In genomic region chr14:105411017-105411941, GRCh38 we compare ENCODE assay signal across 8 cellular contexts. TPM values are rescaled to one million over a fixed set of nuclear protein-coding genes. Genes with fewer than 3 reads are reported as not detected.
A peak's percentile ranks its signal among the peaks of the same experiment; 100 is the strongest.
DNase-seq lines count a peak whose midpoint lies in the region; ATAC-seq and TF ChIP-seq lines count a peak whose summit lies in the region.

No MANE protein-coding gene starts in this region.

- H3K27me3 ChIP-seq in Caco-2 (replicated peaks; ENCODE audit: control insufficient read depth, insufficient read depth, low read length) = no peaks in the 10 kb centered on the region
- H3K27me3 ChIP-seq in left ventricle myocardium inferior (ENCODE audit: low read depth) = peaks cover 32% of the 10 kb centered on the region

- H3K27ac Mint-ChIP-seq in Caco-2 (ENCODE audit: unreplicated experiment) = no peak overlapping the region
- H3K27ac Mint-ChIP-seq in activated naive CD4-positive, alpha-beta T cell treated with anti-CD3 and anti-CD28 coated beads, Interleukin-2, amount 50 U/mL, for 72 hours = no peak overlapping the region

- H3K27me3 Mint-ChIP-seq in Caco-2 (ENCODE audit: insufficient read depth, unreplicated experiment) = peaks cover 10% of the 10 kb centered on the region

- H3K4me1 ChIP-seq in Caco-2 (peaks cover 5% of the 10 kb centered on the region; the same call in 1 of the 2 replicates), left ventricle myocardium inferior (peaks cover 41% of the 10 kb centered on the region)

- TF ChIP-seq CTCF in Caco-2 (IDR thresholded peaks at IDR 0.05; ENCODE audit: insufficient read depth in 1 of 2, low read depth in 1 of 2, low read length in 1 of 2, severe bottlenecking in 1 of 2, unreplicated experiment in 1 of 2) (no peak), left ventricle myocardium inferior (IDR thresholded peaks at IDR 0.05; ENCODE audit: borderline replicate concordance) (no peak)

- BruUV-seq in Caco-2 (replicated peaks; lab: Mats Ljungman, UMichigan) = no TSS peak

- H3K9me3 ChIP-seq in Caco-2 (no peaks in the 10 kb centered on the region), left ventricle myocardium inferior (replicated peaks) (no peaks in the 10 kb centered on the region)

- intact Hi-C loops in Caco-2 (cut with micrococcal nuclease; ENCODE audit: unreplicated experiment) (no loop called here), left ventricle myocardium inferior (cut with micrococcal nuclease) (no loop called here)

- H3K27ac ChIP-seq in left ventricle myocardium inferior (replicated peaks) = no peak overlapping the region

- H3K36me3 ChIP-seq in Caco-2 (ENCODE audit: control insufficient read depth, insufficient read depth, low read length) (no peaks in the 10 kb centered on the region), left ventricle myocardium inferior (no peaks in the 10 kb centered on the region)

- H3K4me3 ChIP-seq in Caco-2 (ENCODE audit: low read depth, low read length) = peak overlapping the region; percentile 23
- peak overlapping the region; percentile 60 for H3K4me3 ChIP-seq in left ventricle myocardium inferior
- peak overlapping the region; percentile 43 for H3K4me3 ChIP-seq in skeletal muscle cell (ENCODE audit: low read depth, low read length)

- peak; percentile 62 to 66 for ATAC-seq in activated naive CD4-positive, alpha-beta T cell treated with anti-CD3 and anti-CD28 coated beads, Interleukin-2, amount 50 U/mL, for 72 hours
- ATAC-seq in GM18873 (IDR thresholded peaks at IDR 0.05; ENCODE audit: low FRiP score, unreplicated experiment) (no peak), HG02763 (IDR thresholded peaks at IDR 0.05; ENCODE audit: unreplicated experiment) (no peak), HG03521 (IDR thresholded peaks at IDR 0.05; ENCODE audit: unreplicated experiment) (no peak)

- no peaks in the 10 kb centered on the region for H3K36me3 Mint-ChIP-seq in Caco-2 (ENCODE audit: insufficient read depth, unreplicated experiment)
- H3K36me3 Mint-ChIP-seq in activated naive CD4-positive, alpha-beta T cell treated with anti-CD3 and anti-CD28 coated beads, Interleukin-2, amount 50 U/mL, for 72 hours = no peaks in the 10 kb centered on the region

- no peaks in the 10 kb centered on the region for H3K9me3 Mint-ChIP-seq in Caco-2 (ENCODE audit: unreplicated experiment)
- no peaks in the 10 kb centered on the region for H3K9me3 Mint-ChIP-seq in activated naive CD4-positive, alpha-beta T cell treated with anti-CD3 and anti-CD28 coated beads, Interleukin-2, amount 50 U/mL, for 72 hours

- no peak for TF ChIP-seq RAD21 in Ishikawa (IDR thresholded peaks at IDR 0.05; ENCODE audit: low read depth)

- no peaks in the 10 kb centered on the region for H3K4me1 Mint-ChIP-seq in Caco-2 (ENCODE audit: low read depth, unreplicated experiment)

- TF ChIP-seq EP300 in Ishikawa (IDR thresholded peaks at IDR 0.05; ENCODE audit: borderline replicate concordance) = 0 out of 2 replicates have a peak, but pooled peaks have one; percentile 21

- CTCF ChIA-PET in Caco-2 (lab: Charles Lee) = interaction anchor here (1.0 to 1.6 kb wide), 2 partner anchors 41 to 78 kb away, joined by 3 to 4 read pairs; no protein-coding TSS in a partner anchor

- POLR2A ChIA-PET in Caco-2 (lab: Charles Lee) = interaction anchor here (1.3 kb wide), 1 partner anchor 12 kb away, joined by 4 read pairs; no protein-coding TSS in a partner anchor

- DNase-seq in Caco-2 (peak in 1 of 2 experiments; percentile 65), left ventricle myocardium inferior (peak; percentile 38), skeletal muscle cell (ENCODE audit: low read depth) (no peak)
- no peak for DNase-seq in activated naive CD4-positive, alpha-beta T cell treated with anti-CD3 and anti-CD28 coated beads, Interleukin-2, amount 50 U/mL, for 72 hours (ENCODE audit: low spot score in 2 of 2)

- peak overlapping the region; percentile 61 for H3K4me3 Mint-ChIP-seq in Caco-2 (ENCODE audit: unreplicated experiment)

TF ChIP-seq in Ishikawa, 13 proteins besides CTCF, POLR2A, EP300 and RAD21:
- TF ChIP-seq REST (IDR thresholded peaks at IDR 0.05; ENCODE audit: low read depth) = peak; percentile 36; the same call in 1 of the 2 replicates
- TF ChIP-seq MAX (IDR thresholded peaks at IDR 0.05) = peak; percentile 31; the same call in 1 of the 2 replicates
- peak; percentile 25; the same call in 1 of the 2 replicates for TF ChIP-seq NFIC (IDR thresholded peaks at IDR 0.05)
- peak; percentile 12 for TF ChIP-seq ZBTB7A (IDR thresholded peaks at IDR 0.05; ENCODE audit: low read depth)
- TF ChIP-seq CEBPB (IDR thresholded peaks at IDR 0.05) = no peak

RNA-seq across cellular contexts. Expression of gene MTA1, which starts 8.3 kb away (rescaled TPM):
- 158 and 167 TPM in 2 replicates for total RNA-seq in Caco-2 (2022)
- total RNA-seq in activated naive CD4-positive, alpha-beta T cell treated with anti-CD3 and anti-CD28 coated beads, Interleukin-2, amount 50 U/mL, for 72 hours = 100 to 1,000 TPM; 121 to 137 TPM
- total RNA-seq in left ventricle myocardium inferior = 192 TPM

RNA-seq across cellular contexts. Expression of gene TEX22, which starts 12.9 kb away (rescaled TPM):
- total RNA-seq in Caco-2 (2022) (0.86 and 0.91 TPM in 2 replicates), left ventricle myocardium inferior (0.99 TPM)
- 1 to 10 TPM; 2.0 to 4.6 TPM for total RNA-seq in activated naive CD4-positive, alpha-beta T cell treated with anti-CD3 and anti-CD28 coated beads, Interleukin-2, amount 50 U/mL, for 72 hours

Comparison
In these comparisons a context has a peak if more than half of its experiments do, and no peak if none do; other contexts are left out.
1. ATAC-seq: peak in activated naive CD4-positive, alpha-beta T cell treated with anti-CD3 and anti-CD28 coated beads, Interleukin-2, amount 50 U/mL, for 72 hours (2 of 2); none in GM18873 (single experiment), HG02763 (single experiment) and HG03521 (single experiment).
2. Peak in every context shown above with its lines, with median percentiles within 50 percentile points of each other: H3K4me3 ChIP-seq.